1 cellular context compared by ENCODE assay signal in the genomic region with DNA sequence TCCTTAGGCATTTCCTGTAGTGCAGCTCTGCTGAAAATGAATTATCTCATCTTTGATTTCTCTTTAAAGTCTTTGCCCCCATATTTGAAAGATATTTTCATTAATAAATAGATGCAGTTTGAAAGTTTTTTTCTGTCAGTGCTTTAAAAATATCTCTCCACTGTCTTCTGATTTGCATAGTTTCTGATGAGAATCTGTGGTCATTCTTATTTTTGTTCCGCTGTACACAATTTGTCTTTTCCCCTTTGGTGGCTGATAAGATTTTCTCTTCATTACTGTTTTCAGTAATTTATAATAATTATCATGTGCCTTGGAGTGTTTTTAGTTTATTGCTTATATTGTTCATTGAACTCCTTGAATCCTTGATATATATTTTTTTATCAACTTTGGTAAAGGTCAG.
A peak's percentile ranks its signal among the peaks of the same experiment; 100 is the strongest.
TF ChIP-seq lines count a peak whose summit lies in the region.

No MANE protein-coding gene starts in this region.

TF ChIP-seq in K562, 482 proteins besides CTCF, POLR2A, EP300 and RAD21 (continued from another document):
- TF ChIP-seq, protein P1, sequence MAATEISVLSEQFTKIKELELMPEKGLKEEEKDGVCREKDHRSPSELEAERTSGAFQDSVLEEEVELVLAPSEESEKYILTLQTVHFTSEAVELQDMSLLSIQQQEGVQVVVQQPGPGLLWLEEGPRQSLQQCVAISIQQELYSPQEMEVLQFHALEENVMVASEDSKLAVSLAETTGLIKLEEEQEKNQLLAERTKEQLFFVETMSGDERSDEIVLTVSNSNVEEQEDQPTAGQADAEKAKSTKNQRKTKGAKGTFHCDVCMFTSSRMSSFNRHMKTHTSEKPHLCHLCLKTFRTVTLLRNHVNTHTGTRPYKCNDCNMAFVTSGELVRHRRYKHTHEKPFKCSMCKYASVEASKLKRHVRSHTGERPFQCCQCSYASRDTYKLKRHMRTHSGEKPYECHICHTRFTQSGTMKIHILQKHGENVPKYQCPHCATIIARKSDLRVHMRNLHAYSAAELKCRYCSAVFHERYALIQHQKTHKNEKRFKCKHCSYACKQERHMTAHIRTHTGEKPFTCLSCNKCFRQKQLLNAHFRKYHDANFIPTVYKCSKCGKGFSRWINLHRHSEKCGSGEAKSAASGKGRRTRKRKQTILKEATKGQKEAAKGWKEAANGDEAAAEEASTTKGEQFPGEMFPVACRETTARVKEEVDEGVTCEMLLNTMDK (IDR thresholded peaks at IDR 0.05; ENCODE audit: borderline replicate concordance, insufficient read depth, low read depth, low read length, poor library complexity, severe bottlenecking), result no peak
- TF ChIP-seq C11orf30 (IDR thresholded peaks at IDR 0.05; ENCODE audit: low read depth) (no peak), ETS2 (tag; IDR thresholded peaks at IDR 0.05; ENCODE audit: borderline replicate concordance, poor library complexity, severe bottlenecking) (no peak), HMG20A (CRISPR knock-in tag; conservative IDR thresholded peaks at IDR 0.05) (no peak), ZNF707 (CRISPR knock-in tag; conservative IDR thresholded peaks at IDR 0.05) (no peak), CBX3 (IDR thresholded peaks at IDR 0.05; ENCODE audit: borderline replicate concordance in 1 of 2, low read length in 2 of 2) (peak in 1 of 2 experiments; percentile 90; a peak in 2 of 3 replicates), RBFOX2 (IDR thresholded peaks at IDR 0.05; ENCODE audit: low read depth, low read length) (no peak), TBL1XR1 (IDR thresholded peaks at IDR 0.05; ENCODE audit: low read length in 2 of 2) (no peak), JUNB (CRISPR knock-in tag; conservative IDR thresholded peaks at IDR 0.05) (no peak), TRIM28 (IDR thresholded peaks at IDR 0.05) (peak; percentile 61; the same call in 1 of the 2 replicates)
- TF ChIP-seq, protein P2, sequence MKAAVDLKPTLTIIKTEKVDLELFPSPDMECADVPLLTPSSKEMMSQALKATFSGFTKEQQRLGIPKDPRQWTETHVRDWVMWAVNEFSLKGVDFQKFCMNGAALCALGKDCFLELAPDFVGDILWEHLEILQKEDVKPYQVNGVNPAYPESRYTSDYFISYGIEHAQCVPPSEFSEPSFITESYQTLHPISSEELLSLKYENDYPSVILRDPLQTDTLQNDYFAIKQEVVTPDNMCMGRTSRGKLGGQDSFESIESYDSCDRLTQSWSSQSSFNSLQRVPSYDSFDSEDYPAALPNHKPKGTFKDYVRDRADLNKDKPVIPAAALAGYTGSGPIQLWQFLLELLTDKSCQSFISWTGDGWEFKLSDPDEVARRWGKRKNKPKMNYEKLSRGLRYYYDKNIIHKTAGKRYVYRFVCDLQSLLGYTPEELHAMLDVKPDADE (conservative IDR thresholded peaks at IDR 0.05; ENCODE audit: control insufficient read depth, low read depth, low read length), result no peak
TF ChIP-seq in K562: peak in this region for 2.
